Comparison of ENCODE assay signal across 1 cellular context in genomic region chr2:27753744-27754588, GRCh38.
TF ChIP-seq lines count a peak whose summit lies in the region.

No MANE protein-coding gene starts in this region.

TF ChIP-seq in HepG2, 621 proteins besides CTCF, POLR2A, EP300 and RAD21 (continued from another document and continues in another):
- TF ChIP-seq ZNF639 (CRISPR knock-in tag; conservative IDR thresholded peaks at IDR 0.05) (no peak), PRMT3 (CRISPR knock-in tag; IDR thresholded peaks at IDR 0.05; ENCODE audit: borderline replicate concordance, low read depth) (no peak), ATF7-NPFF (CRISPR knock-in tag; IDR thresholded peaks at IDR 0.05; ENCODE audit: low read depth) (0 out of 2 replicates have a peak, but pooled peaks have one; percentile 28), KLF12 (CRISPR knock-in tag; IDR thresholded peaks at IDR 0.05; ENCODE audit: borderline replicate concordance) (no peak), ZNF331 (CRISPR knock-in tag; IDR thresholded peaks at IDR 0.05) (peak; percentile 62; the same call in 1 of the 2 replicates), ZNF672 (CRISPR knock-in tag; IDR thresholded peaks at IDR 0.05) (no peak), ZBTB3 (CRISPR knock-in tag; IDR thresholded peaks at IDR 0.05; ENCODE audit: borderline replicate concordance, low read depth) (no peak), RXRB (CRISPR knock-in tag; IDR thresholded peaks at IDR 0.05; ENCODE audit: borderline replicate concordance) (no peak), ZNF766 (CRISPR knock-in tag; IDR thresholded peaks at IDR 0.05; ENCODE audit: borderline replicate concordance) (no peak), SIN3A (IDR thresholded peaks at IDR 0.05; ENCODE audit: borderline replicate concordance, low read depth, low read length) (no peak), ZNF878 (CRISPR knock-in tag; IDR thresholded peaks at IDR 0.05) (no peak), ZNF776 (CRISPR knock-in tag; IDR thresholded peaks at IDR 0.05) (no peak), ATRX (CRISPR knock-in tag; IDR thresholded peaks at IDR 0.05; ENCODE audit: borderline replicate concordance) (no peak), AGO2 (optimal IDR thresholded peaks at IDR 0.05; ENCODE audit: low read depth, low read length) (no peak), THRA (CRISPR knock-in tag; IDR thresholded peaks at IDR 0.05; ENCODE audit: borderline replicate concordance) (0 out of 2 replicates have a peak, but pooled peaks have one; percentile 44), GMEB1 (CRISPR knock-in tag; IDR thresholded peaks at IDR 0.05; ENCODE audit: borderline replicate concordance) (no peak), MNT (IDR thresholded peaks at IDR 0.05) (no peak), SAFB2 (CRISPR knock-in tag; IDR thresholded peaks at IDR 0.05; ENCODE audit: borderline replicate concordance, low read depth) (no peak), SMARCC2 (IDR thresholded peaks at IDR 0.05) (no peak), REPIN1 (CRISPR knock-in tag; IDR thresholded peaks at IDR 0.05; ENCODE audit: borderline replicate concordance, low read depth) (no peak), ZNF142 (CRISPR knock-in tag; IDR thresholded peaks at IDR 0.05) (no peak), SOX5 (CRISPR knock-in tag; IDR thresholded peaks at IDR 0.05; ENCODE audit: borderline replicate concordance) (peak; percentile 31; the same call in 1 of the 2 replicates), MTA3 (CRISPR knock-in tag; IDR thresholded peaks at IDR 0.05) (no peak), ZNF136 (CRISPR knock-in tag; IDR thresholded peaks at IDR 0.05; ENCODE audit: low read depth) (no peak), ZNF605 (CRISPR knock-in tag; IDR thresholded peaks at IDR 0.05) (no peak; the same call in 1 of the 2 replicates), PATZ1 (CRISPR knock-in tag; IDR thresholded peaks at IDR 0.05) (peak; percentile 53; the same call in 1 of the 2 replicates), POLR2AphosphoS2 (IDR thresholded peaks at IDR 0.05; ENCODE audit: low read depth, low read length) (no peak), MAFF (IDR thresholded peaks at IDR 0.05; ENCODE audit: low read depth, low read length) (no peak), ZNF646 (CRISPR knock-in tag; IDR thresholded peaks at IDR 0.05) (peak; percentile 60; the same call in 1 of the 2 replicates), PCBP1 (IDR thresholded peaks at IDR 0.05; ENCODE audit: borderline replicate concordance, low read depth, low read length) (no peak), KLF11 (CRISPR knock-in tag; IDR thresholded peaks at IDR 0.05) (peak; percentile 81; the same call in 1 of the 2 replicates), FOXJ3 (CRISPR knock-in tag; IDR thresholded peaks at IDR 0.05; ENCODE audit: borderline replicate concordance) (no peak), ZBTB14 (CRISPR knock-in tag; IDR thresholded peaks at IDR 0.05) (no peak), GATAD2A (CRISPR knock-in tag; IDR thresholded peaks at IDR 0.05) (peak; percentile 81)
